Comparison of ENCODE assay signal across 33 cellular contexts in genomic region chr7:13111230-13111629, GRCh38.
DNase-seq lines count a peak whose midpoint lies in the region; ATAC-seq, FAIRE-seq and TF ChIP-seq lines count a peak whose summit lies in the region.
"Had no signal": no experiment of that assay in that cellular context is flagged by ENCODE, and none has a peak within 500 bp of the region (broad histone marks: within the 10 kb centered on the region; RNA-seq: fewer than 3 reads in every experiment).

No MANE protein-coding gene starts in this region.

- intact Hi-C loops in endothelial cell of umbilical vein (cut with micrococcal nuclease): loop anchor here (10.0 kb wide), 2 partner anchors 154 to 246 kb away; no protein-coding TSS in a partner anchor
- intact Hi-C loops in left colon (cut with DNase I, micrococcal nuclease): no loop called here
- intact Hi-C loops in vagina (cut with DNase I): no loop called here

- no peak overlapping the region for H3K9ac ChIP-seq in endothelial cell of umbilical vein (replicated peaks; ENCODE audit: extremely low read depth, insufficient read depth, low read length)

- H3K27ac ChIP-seq in endothelial cell of umbilical vein (ENCODE audit: insufficient read depth, low read depth, low read length) (no peak overlapping the region), vagina (no peak overlapping the region)
- H3K27ac ChIP-seq: cardiac muscle cell, coronary artery, epithelial cell of prostate, Peyer's patch, right atrium auricular region, uterus had no signal

- H3K36me3 ChIP-seq in MG63 (no peaks in the 10 kb centered on the region), endothelial cell of umbilical vein (ENCODE audit: control insufficient read depth in 2 of 2, extremely low read depth in 1 of 2, insufficient read depth in 2 of 2, low read length in 2 of 2) (no peaks in the 10 kb centered on the region), vagina (no peaks in the 10 kb centered on the region)
- H3K36me3 ChIP-seq: cardiac muscle cell, Peyer's patch, right atrium auricular region, uterus had no signal

- CTCF ChIA-PET in endothelial cell of umbilical vein (lab: Charles Lee): interaction anchor here (1.0 to 1.6 kb wide), 2 partner anchors 13 to 424 kb away, joined by 3 to 4 read pairs; partner anchors contain the start of gene ARL4A

- H3K36me3 Mint-ChIP-seq in activated naive CD4-positive, alpha-beta T cell treated with anti-CD3 and anti-CD28 coated beads, Interleukin-2, amount 50 U/mL, for 72 hours: no peaks in the 10 kb centered on the region
- H3K36me3 Mint-ChIP-seq: activated naive CD8-positive, alpha-beta T cell had no signal

- peaks cover 2% of the 10 kb centered on the region for H3K9me3 ChIP-seq in MG63
- no peaks in the 10 kb centered on the region for H3K9me3 ChIP-seq in endothelial cell of umbilical vein (replicated peaks; ENCODE audit: control insufficient read depth, insufficient read depth, low read length)
- no peaks in the 10 kb centered on the region for H3K9me3 ChIP-seq in vagina
- H3K9me3 ChIP-seq: Peyer's patch, uterus had no signal

- H3K79me2 ChIP-seq in endothelial cell of umbilical vein (ENCODE audit: control insufficient read depth, insufficient read depth, low read length): no peaks in the 10 kb centered on the region

- DNase-seq in activated naive CD4-positive, alpha-beta T cell treated with anti-CD3 and anti-CD28 coated beads, Interleukin-2, amount 50 U/mL, for 72 hours (ENCODE audit: low spot score in 2 of 2): no peak
- no peak for DNase-seq in activated naive CD4-positive, alpha-beta T cell treated with Interleukin-2 at 50 U/mL for 16 hours
- peak; percentile 71 for DNase-seq in MG63
- DNase-seq in endothelial cell of umbilical vein (ENCODE audit: low read depth, low spot score): no peak
- no peak for DNase-seq in NCI-H128 (lab: John Stamatoyannopoulos, UW; ENCODE audit: unreplicated experiment)
- no peak for DNase-seq in GF-D8 (lab: John Stamatoyannopoulos, UW)
- no peak for DNase-seq in left colon
- no peak for DNase-seq in vagina (ENCODE audit: extremely low spot score in 2 of 2)
- DNase-seq: ACHN; anterior cingulate cortex; DMS 273 treated with DMSO at 0.1 percent for 48 hours; effector CD8-positive, alpha-beta T cell; glutamatergic neuron; H9; Kasumi-1; NCI-H2107; NCI-H345; NCI-H748 treated with DMSO at 0.1 percent for 48 hours; Peyer's patch; posterior cingulate gyrus; SIG-M5; stimulated activated CD8-positive, alpha-beta memory T cell treated with anti-CD3 and anti-CD28 coated beads, Interleukin-4, amount 100 ng/mL, for 48 hours; stimulated activated naive CD8-positive, alpha-beta T cell treated with anti-CD3 and anti-CD28 coated beads, Interleukin-15, amount 100 ng/mL, for 72 hours; uterus had no signal

- H3K27me3 ChIP-seq in MG63 (no peaks in the 10 kb centered on the region), endothelial cell of umbilical vein (ENCODE audit: control insufficient read depth in 2 of 2, insufficient read depth in 2 of 2, low read length in 2 of 2) (no peaks in the 10 kb centered on the region), vagina (no peaks in the 10 kb centered on the region)
- H3K27me3 ChIP-seq: cardiac muscle cell, Peyer's patch, right atrium auricular region, uterus had no signal

- H3K9me3 Mint-ChIP-seq in activated naive CD4-positive, alpha-beta T cell treated with anti-CD3 and anti-CD28 coated beads, Interleukin-2, amount 50 U/mL, for 72 hours: no peaks in the 10 kb centered on the region
- H3K9me3 Mint-ChIP-seq: activated T-helper 1 cell treated with anti-CD3 and anti-CD28 coated beads, Interleukin-12 subunit alpha, Interleukin-12 subunit beta, Interleukin-2, Interleukin-4 antibody, amounts not matched to agents 30 ng/mL and 10 ng/mL and 1 ng/mL, durations not matched to agents 14 hours and 24 hours and 36 hours; stimulated activated naive CD8-positive, alpha-beta T cell treated with anti-CD3 and anti-CD28 coated beads, Interleukin-15, amount 100 ng/mL, for 72 hours had no signal

- H4K20me1 ChIP-seq in endothelial cell of umbilical vein (replicated peaks; ENCODE audit: control insufficient read depth, extremely low read depth, insufficient read depth, low read length): no peaks in the 10 kb centered on the region

- dilution Hi-C loops in endothelial cell of umbilical vein (cut with MboI; ENCODE audit: extremely low pct_ligation_motif_present, low sequenced_read_pairs): no loop called here

- H3K4me3 ChIP-seq in MG63: no peak overlapping the region
- no peak overlapping the region for H3K4me3 ChIP-seq in endothelial cell of umbilical vein (replicated peaks in 1 of 3; ENCODE audit: insufficient read depth in 1 of 3, low read depth in 1 of 3, low read length in 3 of 3)
- no peak overlapping the region for H3K4me3 ChIP-seq in vagina
- H3K4me3 ChIP-seq: cardiac muscle cell, coronary artery, Peyer's patch, right atrium auricular region, smooth muscle cell, uterus had no signal

- peak; percentile 26 to 74 for ATAC-seq in activated naive CD4-positive, alpha-beta T cell treated with anti-CD3 and anti-CD28 coated beads, Interleukin-2, amount 50 U/mL, for 72 hours
- no peak for ATAC-seq in left colon
- ATAC-seq: stimulated activated naive CD8-positive, alpha-beta T cell treated with anti-CD3 and anti-CD28 coated beads, Interleukin-15, amount 100 ng/mL, for 72 hours had no signal

- TF ChIP-seq POLR2A in endothelial cell of umbilical vein (IDR thresholded peaks at IDR 0.05; ENCODE audit: low read depth, low read length) (no peak), vagina (IDR thresholded peaks at IDR 0.05) (no peak)

- H3K4me1 ChIP-seq in endothelial cell of umbilical vein (ENCODE audit: control insufficient read depth, extremely low read depth, insufficient read depth, low read length) (no peaks in the 10 kb centered on the region), vagina (peaks cover 15% of the 10 kb centered on the region)
- H3K4me1 ChIP-seq: Peyer's patch, right atrium auricular region, uterus had no signal

- no peak for FAIRE-seq in endothelial cell of umbilical vein (lab: Jason Lieb, UNC)
- FAIRE-seq: GM12892, keratinocyte had no signal

- peak overlapping the region in 1 of 2 donors; percentile 44 for H3K27ac Mint-ChIP-seq in activated naive CD4-positive, alpha-beta T cell treated with anti-CD3 and anti-CD28 coated beads, Interleukin-2, amount 50 U/mL, for 72 hours
- H3K27ac Mint-ChIP-seq: activated naive CD8-positive, alpha-beta T cell; activated T-helper 1 cell treated with anti-CD3 and anti-CD28 coated beads, Interleukin-12 subunit alpha, Interleukin-12 subunit beta, Interleukin-2, Interleukin-4 antibody, amounts not matched to agents 30 ng/mL and 10 ng/mL and 1 ng/mL, durations not matched to agents 14 hours and 24 hours and 36 hours; H9; stimulated activated naive CD8-positive, alpha-beta T cell treated with anti-CD3 and anti-CD28 coated beads, Interleukin-15, amount 100 ng/mL, for 72 hours had no signal

- no TSS peak for BruUV-seq in endothelial cell of umbilical vein (replicated peaks; lab: Mats Ljungman, UMichigan)

- POLR2A ChIA-PET in endothelial cell of umbilical vein (lab: Charles Lee): no interaction called here

- no peak overlapping the region for H3K4me2 ChIP-seq in endothelial cell of umbilical vein (ENCODE audit: insufficient read depth, low read length)
- H3K4me2 ChIP-seq: smooth muscle cell had no signal

- H2AFZ ChIP-seq in endothelial cell of umbilical vein (ENCODE audit: low read depth, low read length): no peak overlapping the region

- no peaks in the 10 kb centered on the region for H3K9me1 ChIP-seq in endothelial cell of umbilical vein (replicated peaks; ENCODE audit: control insufficient read depth, extremely low read depth, insufficient read depth, low read length)

- TF ChIP-seq CTCF in endothelial cell of umbilical vein (IDR thresholded peaks at IDR 0.05; ENCODE audit: extremely low read depth in 1 of 2, insufficient read depth in 1 of 2, low read depth in 1 of 2, low read length in 2 of 2) (no peak), vagina (IDR thresholded peaks at IDR 0.05) (no peak)

TF ChIP-seq in endothelial cell of umbilical vein, 7 proteins besides CTCF, POLR2A, EP300 and RAD21:
- TF ChIP-seq FOS (IDR thresholded peaks at IDR 0.05; ENCODE audit: borderline replicate concordance, insufficient read depth, low read length) (peak; percentile 9), EZH2 (IDR thresholded peaks at IDR 0.05; ENCODE audit: borderline replicate concordance, low read depth, low read length, severe bottlenecking) (no peak)
TF ChIP-seq in endothelial cell of umbilical vein: peak in this region for 1.
